In genomic region chr3:145854486-145854885, GRCh38 we compare ENCODE assay signal across 20 cellular contexts.
"Had no signal": no experiment of that assay in that cellular context is flagged by ENCODE, and none has a peak within 500 bp of the region (broad histone marks: within the 10 kb centered on the region; RNA-seq: fewer than 3 reads in every experiment).

No MANE protein-coding gene starts in this region.

- ATAC-seq: esophagus mucosa, gastrocnemius medialis, heart left ventricle, left cardiac atrium, left lung, left ventricle myocardium superior, lower lobe of right lung had no signal

- H3K4me3 ChIP-seq: coronary artery, dorsolateral prefrontal cortex, esophagus squamous epithelium, gastrocnemius medialis, heart left ventricle, hepatocyte, left lung, lower lobe of right lung had no signal

- DNase-seq: dermis blood vessel endothelial cell; dorsolateral prefrontal cortex; effector CD4-positive, alpha-beta T cell; effector memory CD4-positive, alpha-beta T cell; erythroblast; esophagus squamous epithelium; foreskin fibroblast; foreskin melanocyte; gastrocnemius medialis; heart left ventricle; left cardiac atrium; left lung; left ventricle myocardium superior; lower lobe of right lung; mesendoderm; midbrain; naive B cell had no signal
